ENCODE assay signal across 20 cellular contexts in genomic region chrX:1283750-1284149, GRCh38. TPM values are rescaled to one million over a fixed set of nuclear protein-coding genes. Genes with fewer than 3 reads are reported as not detected.
A peak's percentile ranks its signal among the peaks of the same experiment; 100 is the strongest.
DNase-seq lines count a peak whose midpoint lies in the region; TF ChIP-seq lines count a peak whose summit lies in the region.
"Had no signal": no experiment of that assay in that cellular context is flagged by ENCODE, and none has a peak within 500 bp of the region (broad histone marks: within the 10 kb centered on the region; RNA-seq: fewer than 3 reads in every experiment).

No MANE protein-coding gene starts in this region.

- no peaks in the 10 kb centered on the region for H3K27me3 ChIP-seq in neutrophil
- H3K27me3 ChIP-seq: SJSA1 had no signal

- H3K4me1 ChIP-seq in neutrophil (ENCODE audit: control insufficient read depth in 1 of 2, insufficient read depth in 1 of 2, low read depth in 1 of 2, low read length in 1 of 2): peaks cover 20 to 29% of the 10 kb centered on the region in 2 experiments
- H3K4me1 ChIP-seq: SJSA1 had no signal

- H3K4me3 ChIP-seq in neutrophil (ENCODE audit: low read depth in 1 of 2, low read length in 1 of 2): no peak overlapping the region
- H3K4me3 ChIP-seq: GM12878, SJSA1 had no signal

- CTCF ChIA-PET in Calu3 (lab: Charles Lee): no interaction called here
- CTCF ChIA-PET in activated naive CD4-positive, alpha-beta T cell treated with anti-CD3 and anti-CD28 coated beads for 36 hours (lab: Charles Lee): no interaction called here
- CTCF ChIA-PET in GM10248 (lab: Yijun Ruan, JAX): no interaction called here

- TF ChIP-seq CTCF in Calu3 (IDR thresholded peaks at IDR 0.05; ENCODE audit: unreplicated experiment): no peak
- no peak for TF ChIP-seq CTCF in neutrophil (IDR thresholded peaks at IDR 0.05)
- no peak for TF ChIP-seq CTCF in GM10248 (IDR thresholded peaks at IDR 0.05; ENCODE audit: control extremely low read depth, extremely low read depth, low read depth, missing control alignments)

- peaks cover 9% of the 10 kb centered on the region for H3K36me3 Mint-ChIP-seq in Calu3 (ENCODE audit: insufficient read depth, unreplicated experiment)
- H3K36me3 Mint-ChIP-seq in activated naive CD4-positive, alpha-beta T cell treated with anti-CD3 and anti-CD28 coated beads for 36 hours (ENCODE audit: low read depth): no peaks in the 10 kb centered on the region
- H3K36me3 Mint-ChIP-seq: IgD-negative memory B cell had no signal

- H3K27ac Mint-ChIP-seq in Calu3 (ENCODE audit: unreplicated experiment): no peak overlapping the region
- no peak overlapping the region for H3K27ac Mint-ChIP-seq in activated naive CD4-positive, alpha-beta T cell treated with anti-CD3 and anti-CD28 coated beads for 36 hours
- H3K27ac Mint-ChIP-seq: CD4-positive, CD25-positive, alpha-beta regulatory T cell; IgD-negative memory B cell had no signal

- DNase-seq in NCI-H748 (lab: John Stamatoyannopoulos, UW; ENCODE audit: unreplicated experiment): peak; percentile 41
- no peak for DNase-seq in NCI-H748 treated with DMSO at 0.1 percent for 48 hours (lab: John Stamatoyannopoulos, UW)
- DNase-seq in Calu3: peak; percentile 4
- peak; percentile 18 for DNase-seq in SW480 (ENCODE audit: low spot score)
- no peak for DNase-seq in activated naive CD4-positive, alpha-beta T cell treated with anti-CD3 and anti-CD28 coated beads for 36 hours
- no peak for DNase-seq in GM10248 (ENCODE audit: extremely low spot score)
- DNase-seq: CD4-positive, CD25-positive, alpha-beta regulatory T cell; DMS79; Karpas-422; MV-4-11; NCI-H1105 treated with DMSO at 0.1 percent for 48 hours; NCI-H1694; NCI-H2081; SW 1271 had no signal

- H3K4me1 Mint-ChIP-seq in Calu3 (ENCODE audit: low read depth, unreplicated experiment): peaks cover 8% of the 10 kb centered on the region
- H3K4me1 Mint-ChIP-seq in activated naive CD4-positive, alpha-beta T cell treated with anti-CD3 and anti-CD28 coated beads for 36 hours (ENCODE audit: low read depth): no peaks in the 10 kb centered on the region
- H3K4me1 Mint-ChIP-seq: CD4-positive, CD25-positive, alpha-beta regulatory T cell had no signal

- H3K27ac ChIP-seq in neutrophil: peak overlapping the region; percentile 61
- H3K27ac ChIP-seq: SJSA1 had no signal

- no peak overlapping the region for H3K4me3 Mint-ChIP-seq in Calu3 (ENCODE audit: low read depth, unreplicated experiment)
- H3K4me3 Mint-ChIP-seq in activated naive CD4-positive, alpha-beta T cell treated with anti-CD3 and anti-CD28 coated beads for 36 hours: no peak overlapping the region
- H3K4me3 Mint-ChIP-seq: CD4-positive, CD25-positive, alpha-beta regulatory T cell had no signal

- H3K36me3 ChIP-seq in neutrophil: peaks cover 66% of the 10 kb centered on the region
- H3K36me3 ChIP-seq: SJSA1 had no signal

- H3K27me3 Mint-ChIP-seq in Calu3 (ENCODE audit: unreplicated experiment): peaks cover 12% of the 10 kb centered on the region
- peaks cover 8% of the 10 kb centered on the region for H3K27me3 Mint-ChIP-seq in activated naive CD4-positive, alpha-beta T cell treated with anti-CD3 and anti-CD28 coated beads for 36 hours (ENCODE audit: low read depth)

- BruUV-seq in Calu3 (replicated peaks; lab: Mats Ljungman, UMichigan): no TSS peak

- POLR2A ChIA-PET in GM10248 (lab: Yijun Ruan, JAX): no interaction called here

- H3K9me3 ChIP-seq in neutrophil: no peaks in the 10 kb centered on the region
- H3K9me3 ChIP-seq: SJSA1 had no signal

- peaks cover 8% of the 10 kb centered on the region for H3K9me3 Mint-ChIP-seq in Calu3 (ENCODE audit: low read depth, unreplicated experiment)
- no peaks in the 10 kb centered on the region for H3K9me3 Mint-ChIP-seq in activated naive CD4-positive, alpha-beta T cell treated with anti-CD3 and anti-CD28 coated beads for 36 hours

- intact Hi-C loops in Calu3 (cut with micrococcal nuclease; ENCODE audit: unreplicated experiment): no loop called here
- intact Hi-C loops in activated naive CD4-positive, alpha-beta T cell treated with anti-CD3 and anti-CD28 coated beads for 36 hours (cut with micrococcal nuclease): no loop called here

RNA-seq across cellular contexts. Expression of gene CSF2RA, which starts 15.1 kb away (rescaled TPM):
- total RNA-seq in Calu3 (2022): 10.2 and 11.8 TPM in 2 replicates
- total RNA-seq in activated naive CD4-positive, alpha-beta T cell treated with anti-CD3 and anti-CD28 coated beads for 36 hours: under 1 TPM; 0.19 to 0.30 TPM
- total RNA-seq: CD4-positive, CD25-positive, alpha-beta regulatory T cell; M059J; OCI-LY7; SJSA1 had no signal

RNA-seq across cellular contexts. Expression of gene IL3RA, which starts 52.8 kb away (rescaled TPM):
- not detected in 2 replicates for total RNA-seq in Calu3 (2022)
- not detected for total RNA-seq in activated naive CD4-positive, alpha-beta T cell treated with anti-CD3 and anti-CD28 coated beads for 36 hours
- total RNA-seq: M059J, OCI-LY7, SJSA1 had no signal

Comparison
In these comparisons a context has a peak if more than half of its experiments do, and no peak if none do; other contexts are left out.
1. DNase-seq: peak in NCI-H748 (single experiment), Calu3 (single experiment) and SW480 (single experiment); none in NCI-H748 treated with DMSO at 0.1 percent for 48 hours (single experiment), activated naive CD4-positive, alpha-beta T cell treated with anti-CD3 and anti-CD28 coated beads for 36 hours (single experiment) and GM10248 (single experiment).